8 cellular contexts compared by ENCODE assay signal in genomic region chr16:11328172-11329079, GRCh38. TPM values are rescaled to one million over a fixed set of nuclear protein-coding genes. Genes with fewer than 3 reads are reported as not detected.
DNase-seq lines count a peak whose midpoint lies in the region; ATAC-seq and TF ChIP-seq lines count a peak whose summit lies in the region.

No MANE protein-coding gene starts in this region.

- H3K27ac ChIP-seq in left ventricle myocardium inferior (replicated peaks): peak overlapping the region; percentile 37

- intact Hi-C loops in left ventricle myocardium inferior (cut with micrococcal nuclease): no loop called here

- peak; percentile 71 for ATAC-seq in GM18907 (IDR thresholded peaks at IDR 0.05; ENCODE audit: unreplicated experiment)
- ATAC-seq in HG03060 (IDR thresholded peaks at IDR 0.05; ENCODE audit: low read depth, unreplicated experiment): peak; percentile 59

- peaks cover 31% of the 10 kb centered on the region for H3K4me1 ChIP-seq in left ventricle myocardium inferior

- DNase-seq in AG08396 (ENCODE audit: low spot score): peak; percentile 89
- peak; percentile 48 for DNase-seq in activated naive CD4-positive, alpha-beta T cell treated with Interleukin-2 at 50 U/mL for 16 hours
- peak; percentile 70 for DNase-seq in left ventricle myocardium inferior
- peak; percentile 73 for DNase-seq in skeletal muscle cell (ENCODE audit: low read depth)
- no peak for DNase-seq in HuH-7 (ENCODE audit: low spot score)

- TF ChIP-seq CTCF in left ventricle myocardium inferior (IDR thresholded peaks at IDR 0.05; ENCODE audit: borderline replicate concordance): no peak

- H3K4me3 ChIP-seq in left ventricle myocardium inferior (no peak overlapping the region), skeletal muscle cell (ENCODE audit: low read depth, low read length) (peak overlapping the region; percentile 29)

- H3K36me3 ChIP-seq in left ventricle myocardium inferior: no peaks in the 10 kb centered on the region

- H3K27me3 ChIP-seq in left ventricle myocardium inferior (ENCODE audit: low read depth): no peaks in the 10 kb centered on the region

- H3K9me3 ChIP-seq in left ventricle myocardium inferior (replicated peaks): no peaks in the 10 kb centered on the region

TF ChIP-seq in PFSK-1, 5 proteins besides CTCF, POLR2A, EP300 and RAD21:
- TF ChIP-seq FOXP2 (optimal IDR thresholded peaks at IDR 0.05; ENCODE audit: borderline replicate concordance, extremely low read depth, extremely low read length, insufficient read depth) (no peak), SIN3A (IDR thresholded peaks at IDR 0.05; ENCODE audit: borderline replicate concordance, insufficient read depth, low read length) (peak; percentile 95; the same call in 1 of the 2 replicates), REST (IDR thresholded peaks at IDR 0.05; ENCODE audit: insufficient read depth in 1 of 2, low read depth in 2 of 2, low read length in 2 of 2) (peak in 1 of 2 experiments; percentile 53; a peak in 1 of 4 replicates)

RNA-seq across cellular contexts. Expression of gene RMI2, which starts 16.8 kb away (rescaled TPM):
- 5.8 TPM for polyA plus RNA-seq in PFSK-1 (2012; ENCODE audit: insufficient read length, low read depth)
- total RNA-seq in left ventricle myocardium inferior: 0.60 TPM

RNA-seq across cellular contexts. Expression of gene PRM1, which starts 47.3 kb away (rescaled TPM):
- polyA plus RNA-seq in PFSK-1 (2012; ENCODE audit: insufficient read length, low read depth): not detected
- not detected for total RNA-seq in left ventricle myocardium inferior

RNA-seq across cellular contexts. Expression of gene PRM2, which starts 52.1 kb away (rescaled TPM):
- polyA plus RNA-seq in PFSK-1 (2012; ENCODE audit: insufficient read length, low read depth): not detected
- total RNA-seq in left ventricle myocardium inferior: not detected

RNA-seq across cellular contexts. Expression of gene PRM3, which starts 55.0 kb away (rescaled TPM):
- not detected for polyA plus RNA-seq in PFSK-1 (2012; ENCODE audit: insufficient read length, low read depth)
- total RNA-seq in left ventricle myocardium inferior: not detected

RNA-seq across cellular contexts. Expression of gene TNP2, which starts 59.3 kb away (rescaled TPM):
- not detected for polyA plus RNA-seq in PFSK-1 (2012; ENCODE audit: insufficient read length, low read depth)
- not detected for total RNA-seq in left ventricle myocardium inferior
